7 cellular contexts compared by ENCODE assay signal in genomic region chr5:16464664-16465543, GRCh38. TPM values are rescaled to one million over a fixed set of nuclear protein-coding genes. Genes with fewer than 3 reads are reported as not detected.
DNase-seq lines count a peak whose midpoint lies in the region; ATAC-seq and TF ChIP-seq lines count a peak whose summit lies in the region.

No MANE protein-coding gene starts in this region.

- ATAC-seq in natural killer cell (no peak), HG02763 (IDR thresholded peaks at IDR 0.05; ENCODE audit: unreplicated experiment) (no peak), GM19351 (IDR thresholded peaks at IDR 0.05; ENCODE audit: unreplicated experiment) (no peak)

- H3K4me1 Mint-ChIP-seq in natural killer cell: peaks cover 81 to 84% of the 10 kb centered on the region in 2 donors

- peaks cover 13% of the 10 kb centered on the region; the same call in 1 of the 2 replicates for H3K4me1 ChIP-seq in HEK293 (ENCODE audit: control insufficient read depth, insufficient read depth, low read length)
- peaks cover 14 to 25% of the 10 kb centered on the region in 2 experiments; a peak in 3 of 4 replicates for H3K4me1 ChIP-seq in SK-N-SH (ENCODE audit: control insufficient read depth in 1 of 2, insufficient read depth in 2 of 2, low read depth in 1 of 2, low read length in 1 of 2)

- no peaks in the 10 kb centered on the region for H3K27me3 Mint-ChIP-seq in natural killer cell (ENCODE audit: low read depth in 2 of 2)

- peaks cover 17% of the 10 kb centered on the region for H4K20me1 ChIP-seq in SK-N-SH (ENCODE audit: insufficient read depth)

- no peak for TF ChIP-seq RAD21 in SK-N-SH (IDR thresholded peaks at IDR 0.05; ENCODE audit: low read length)

- peak overlapping the region; percentile 87 for H3K9ac ChIP-seq in SK-N-SH

- TF ChIP-seq CTCF in HEK293 (tag by site-specific recombination; IDR thresholded peaks at IDR 0.05) (peak; percentile 37; the same call in 1 of the 2 replicates), SK-N-SH (IDR thresholded peaks at IDR 0.05) (no peak; the same call in 1 of the 2 replicates), epithelial cell of proximal tubule (conservative IDR thresholded peaks at IDR 0.05; ENCODE audit: low read depth, low read length) (peak; percentile 23), natural killer cell (IDR thresholded peaks at IDR 0.05) (no peak)

- no peaks in the 10 kb centered on the region for H3K27me3 ChIP-seq in SK-N-SH (ENCODE audit: insufficient read depth)

- H2AFZ ChIP-seq in SK-N-SH (ENCODE audit: low read depth): peak overlapping the region; percentile 92; the same call in 1 of the 2 replicates

- H3K9me2 ChIP-seq in SK-N-SH: no peaks in the 10 kb centered on the region

- peaks cover 16% of the 10 kb centered on the region for H3K36me3 Mint-ChIP-seq in natural killer cell

- H3K9me3 ChIP-seq in HEK293 (ENCODE audit: control insufficient read depth, insufficient read depth, low read depth, low read length): no peaks in the 10 kb centered on the region
- no peaks in the 10 kb centered on the region for H3K9me3 ChIP-seq in SK-N-SH

- H3K4me3 ChIP-seq in HEK293 (ENCODE audit: low read depth, low read length) (peak overlapping the region; percentile 89), SK-N-SH (ENCODE audit: low read depth in 2 of 2, low read length in 1 of 2) (peak overlapping the region; percentile 79 to 83), epithelial cell of proximal tubule (ENCODE audit: low read depth, low read length) (peak overlapping the region; percentile 94)

- no peaks in the 10 kb centered on the region for H3K9me3 Mint-ChIP-seq in natural killer cell

- H3K27ac ChIP-seq in HEK293 (ENCODE audit: extremely low read depth, low read depth, low read length) (peak overlapping the region; percentile 3; the same call in 1 of the 2 replicates), SK-N-SH (ENCODE audit: low read depth in 2 of 2, low read length in 1 of 2) (peak overlapping the region; percentile 62 to 77; a peak in 3 of 4 replicates)

- DNase-seq in SK-N-SH: no peak
- no peak for DNase-seq in epithelial cell of proximal tubule (ENCODE audit: low read depth)
- peak; percentile 26 for DNase-seq in natural killer cell
- DNase-seq in NCI-H1436 (lab: John Stamatoyannopoulos, UW): no peak

- 3% methylated on average over 39 of the region's 40 CpGs for WGBS in SK-N-SH (ENCODE audit: low lambda C conversion rate)

- peaks cover 87% of the 10 kb centered on the region for H3K79me2 ChIP-seq in SK-N-SH (ENCODE audit: insufficient read depth)

- H3K4me2 ChIP-seq in SK-N-SH: peak overlapping the region; percentile 94

- H3F3A ChIP-seq in SK-N-SH (replicated peaks; ENCODE audit: insufficient read depth): peaks cover 13% of the 10 kb centered on the region

- TF ChIP-seq EP300 in SK-N-SH (IDR thresholded peaks at IDR 0.05; ENCODE audit: borderline replicate concordance in 1 of 2, low read depth in 1 of 2, low read length in 1 of 2): no peak

- peak overlapping the region; percentile 97 for H3K4me3 Mint-ChIP-seq in natural killer cell

- POLR2A ChIA-PET in HEK293 (lab: Yijun Ruan, JAX) (interaction anchor here (0.7 kb wide), 1 partner anchor 304 kb away, joined by 3 read pairs; no protein-coding TSS in a partner anchor), SK-N-SH (lab: Yijun Ruan, JAX) (no interaction called here)

- CTCF ChIA-PET in HEK293 (lab: Yijun Ruan, JAX) (interaction anchor here (0.7 to 1.5 kb wide), 4 partner anchors 9 to 305 kb away, joined by 3 to 9 read pairs (median 3); no protein-coding TSS in a partner anchor), SK-N-SH (lab: Yijun Ruan, JAX) (interaction anchor here (1.0 to 1.3 kb wide), 2 partner anchors 9 to 13 kb away, joined by 3 to 12 read pairs; no protein-coding TSS in a partner anchor)

- H3K36me3 ChIP-seq in HEK293 (ENCODE audit: control insufficient read depth in 2 of 2, insufficient read depth in 1 of 2, low read length in 2 of 2) (peaks cover 39 to 50% of the 10 kb centered on the region in 2 experiments), SK-N-SH (replicated peaks in 1 of 2; ENCODE audit: control insufficient read depth in 1 of 2, insufficient read depth in 2 of 2, low read length in 1 of 2) (peaks cover 31 to 38% of the 10 kb centered on the region in 2 experiments)

- intact Hi-C loops in natural killer cell (cut with micrococcal nuclease): no loop called here

- H3K27ac Mint-ChIP-seq in natural killer cell: peak overlapping the region; percentile 97 to 99

TF ChIP-seq in HEK293, 187 proteins besides CTCF, POLR2A, EP300 and RAD21 (continues in another document):
- no peak for TF ChIP-seq ZSCAN30 (tag by site-specific recombination; IDR thresholded peaks at IDR 0.05)
- no peak for TF ChIP-seq ZNF121 (tag by site-specific recombination; IDR thresholded peaks at IDR 0.05)
- no peak for TF ChIP-seq ZNF266 (tag by site-specific recombination; IDR thresholded peaks at IDR 0.05; ENCODE audit: low read depth)
- no peak for TF ChIP-seq ZNF558 (tag by site-specific recombination; IDR thresholded peaks at IDR 0.05)
- TF ChIP-seq ZNF473 (tag by site-specific recombination; IDR thresholded peaks at IDR 0.05): no peak
- no peak for TF ChIP-seq OVOL3 (tag by site-specific recombination; IDR thresholded peaks at IDR 0.05)
- no peak for TF ChIP-seq ZSCAN4 (tag by site-specific recombination; IDR thresholded peaks at IDR 0.05)
- TF ChIP-seq ZNF404 (tag by site-specific recombination; IDR thresholded peaks at IDR 0.05): no peak
- TF ChIP-seq ZNF335 (tag by site-specific recombination; conservative IDR thresholded peaks at IDR 0.05): peak; percentile 80
- TF ChIP-seq ZNF138 (tag by site-specific recombination; IDR thresholded peaks at IDR 0.05; ENCODE audit: borderline replicate concordance): 0 out of 2 replicates have a peak, but pooled peaks have one; percentile 57

TF ChIP-seq in SK-N-SH, 30 proteins besides CTCF, POLR2A, EP300 and RAD21:
- TF ChIP-seq GABPA (IDR thresholded peaks at IDR 0.05; ENCODE audit: low read depth) (no peak), POLR2AphosphoS5 (IDR thresholded peaks at IDR 0.05; ENCODE audit: low read depth, low read length) (no peak), NRF1 (IDR thresholded peaks at IDR 0.05; ENCODE audit: low read depth, low read length) (no peak), CHD2 (IDR thresholded peaks at IDR 0.05; ENCODE audit: low read length, partially characterized antibody) (no peak), TAF1 (IDR thresholded peaks at IDR 0.05; ENCODE audit: borderline replicate concordance, low read depth, low read length) (no peak), GATA2 (CRISPR knock-in tag; IDR thresholded peaks at IDR 0.05) (no peak), SIN3A (IDR thresholded peaks at IDR 0.05; ENCODE audit: borderline replicate concordance, low read depth, low read length) (no peak), FOXJ3 (CRISPR knock-in tag; IDR thresholded peaks at IDR 0.05) (no peak), USF1 (IDR thresholded peaks at IDR 0.05; ENCODE audit: borderline replicate concordance, low read depth) (no peak), NFIC (IDR thresholded peaks at IDR 0.05; ENCODE audit: borderline replicate concordance) (no peak), ZBTB33 (IDR thresholded peaks at IDR 0.05; ENCODE audit: borderline replicate concordance, low read depth) (no peak)

RNA-seq across cellular contexts. Expression of gene ZNF622, which starts 0.7 kb away (rescaled TPM):
- 19.1 and 20.0 TPM in 2 replicates for polyA plus RNA-seq in SK-N-SH (2012; rRNA removed)
- polyA plus RNA-seq in SK-N-SH (2012; cell fraction: cytosol; rRNA removed): 22.3 and 22.4 TPM in 2 replicates
- polyA plus RNA-seq in SK-N-SH (2012; cell fraction: nucleus; rRNA removed): 15.3 and 18.1 TPM in 2 replicates
- 43.3 and 47.2 TPM in 2 replicates for total RNA-seq in epithelial cell of proximal tubule
- 10 to 100 TPM; 36.3 to 45.9 (median 42.9) TPM for total RNA-seq in natural killer cell

Comparison
In these comparisons a context has a peak if more than half of its experiments do, and no peak if none do; other contexts are left out.
1. CTCF ChIP-seq: peak in HEK293 (single experiment) and epithelial cell of proximal tubule (single experiment); none in SK-N-SH (single experiment) and natural killer cell (single experiment).
2. Of the 4 proteins assayed by ChIP-seq in both HEK293 and SK-N-SH: peak only in HEK293: CTCF and REST; only in SK-N-SH: none; in both: none; in neither: 2.
3. Peak in every context shown above with its lines, with median percentiles within 50 percentile points of each other: H3K4me3 ChIP-seq.